ENCODE assay signal across 15 cellular contexts in the genomic region with DNA sequence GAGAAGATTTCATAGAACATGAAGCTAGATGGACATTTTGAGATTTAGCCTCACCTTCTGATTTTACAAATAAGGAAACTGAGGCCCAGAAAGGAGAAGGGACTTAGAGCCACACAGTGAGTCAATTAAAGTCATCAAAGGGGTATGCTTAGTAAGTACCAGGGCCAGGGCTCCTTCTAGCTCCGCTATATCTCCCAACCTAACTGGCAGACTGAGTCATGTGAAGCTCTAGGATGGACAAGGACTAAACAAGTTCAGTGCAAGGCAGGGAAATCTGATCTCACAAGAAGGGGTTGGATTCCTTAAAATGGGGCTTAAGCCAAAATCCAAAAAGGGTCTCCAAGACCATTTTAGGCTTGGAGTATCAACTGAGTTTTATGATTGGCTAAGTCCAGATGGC.
DNase-seq lines count a peak whose midpoint lies in the region; FAIRE-seq and TF ChIP-seq lines count a peak whose summit lies in the region.
"Had no signal": no experiment of that assay in that cellular context is flagged by ENCODE, and none has a peak within 500 bp of the region (broad histone marks: within the 10 kb centered on the region; RNA-seq: fewer than 3 reads in every experiment).

No MANE protein-coding gene starts in this region.

- H3K4me1 ChIP-seq in transverse colon (peaks cover 0 to 15% (median 3%) of the 10 kb centered on the region in 4 donors), small intestine (ENCODE audit: control insufficient read depth in 2 of 2, insufficient read depth in 1 of 2, low read depth in 1 of 2, low read length in 1 of 2) (peaks cover 0 to 3% of the 10 kb centered on the region in 2 donors)

- H3K4me3 ChIP-seq in transverse colon (no peak overlapping the region), small intestine (ENCODE audit: low read depth in 1 of 2, low read length in 2 of 2) (no peak overlapping the region)
- H3K4me3 ChIP-seq: PC-9 had no signal

- WGBS in transverse colon (ENCODE audit: low coverage in 1 of 2), 2 donors, result 88% methylated on average over 1 of the region's 1 CpG; no CpG with 5 or more reads in 1 of the 2 donors
- 77 to 100% (median 93%) methylated on average over 1 of the region's 1 CpG for WGBS in small intestine, 3 donors

- H3K27me3 ChIP-seq in transverse colon (no peaks in the 10 kb centered on the region), small intestine (ENCODE audit: control insufficient read depth in 2 of 2, insufficient read depth in 2 of 2, low read length in 2 of 2) (no peaks in the 10 kb centered on the region)

- H3K9me3 Mint-ChIP-seq in HFFc6, result no peaks in the 10 kb centered on the region
- no peaks in the 10 kb centered on the region for H3K9me3 Mint-ChIP-seq in brain
- H3K9me3 Mint-ChIP-seq in mesothelial cell of epicardium, result no peaks in the 10 kb centered on the region
- H3K9me3 Mint-ChIP-seq: activated T-helper 1 cell treated with anti-CD3 and anti-CD28 coated beads, Interleukin-12 subunit alpha, Interleukin-12 subunit beta, Interleukin-2, Interleukin-4 antibody, amounts not matched to agents 30 ng/mL and 10 ng/mL and 1 ng/mL, durations not matched to agents 14 hours and 24 hours and 36 hours; memory B cell had no signal

- TF ChIP-seq POLR2A in transverse colon (IDR thresholded peaks at IDR 0.05), result no peak

- H3K4me3 Mint-ChIP-seq in HFFc6 (no peak overlapping the region), brain (peak overlapping the region in 1 of 5 experiments; percentile 52), mesothelial cell of epicardium (no peak overlapping the region)
- H3K4me3 Mint-ChIP-seq: activated CD4-positive, alpha-beta T cell treated with anti-CD3 and anti-CD28 coated beads, Interleukin-2, amount 10 ng/mL, durations not matched to agents 24 days and 14 days; activated T-helper 1 cell treated with anti-CD3 and anti-CD28 coated beads, Interleukin-12 subunit alpha, Interleukin-12 subunit beta, Interleukin-2, Interleukin-4 antibody, amounts not matched to agents 30 ng/mL and 10 ng/mL and 1 ng/mL, durations not matched to agents 14 hours and 24 hours and 36 hours; memory B cell had no signal

- peak overlapping the region; percentile 97 for H3K27ac Mint-ChIP-seq in HFFc6
- peak overlapping the region in 3 of 5 experiments; percentile 81 to 97 (median 82) for H3K27ac Mint-ChIP-seq in brain
- peak overlapping the region; percentile 92 for H3K27ac Mint-ChIP-seq in mesothelial cell of epicardium
- H3K27ac Mint-ChIP-seq: activated CD4-positive, alpha-beta T cell treated with anti-CD3 and anti-CD28 coated beads, Interleukin-2, amount 10 ng/mL, durations not matched to agents 24 days and 14 days; activated T-helper 1 cell treated with anti-CD3 and anti-CD28 coated beads, Interleukin-12 subunit alpha, Interleukin-12 subunit beta, Interleukin-2, Interleukin-4 antibody, amounts not matched to agents 30 ng/mL and 10 ng/mL and 1 ng/mL, durations not matched to agents 14 hours and 24 hours and 36 hours; progenitor cell of endocrine pancreas had no signal

- in situ Hi-C loops in transverse colon (cut with MboI; ENCODE audit: low pct_ligation_motif_present in 1 of 4, low pct_unique_long_range_greater_than_20kb in 1 of 4, low sequenced_read_pairs in 3 of 4), result loop anchor here in 1 of 4 donors (10.0 kb wide), 1 partner anchor 219 kb away; a partner anchor contains a TSS

- H3K9me3 ChIP-seq in transverse colon (no peaks in the 10 kb centered on the region), small intestine (ENCODE audit: control insufficient read depth, low read depth) (no peaks in the 10 kb centered on the region)

- DNase-seq in HFFc6, result peak; percentile 38
- DNase-seq in mesothelial cell of epicardium (ENCODE audit: low spot score in 2 of 2, unreplicated experiment in 2 of 2), result no peak
- no peak for DNase-seq in transverse colon
- DNase-seq in NCI-H2029 treated with DMSO at 0.1 percent for 48 hours (lab: John Stamatoyannopoulos, UW), result no peak
- DNase-seq in cerebellar nuclear complex (lab: John Stamatoyannopoulos, UW), result no peak
- DNase-seq in small intestine, result no peak
- DNase-seq: activated CD4-positive, alpha-beta T cell treated with anti-CD3 and anti-CD28 coated beads, Interleukin-2, amount 10 ng/mL, durations not matched to agents 24 days and 14 days; NCI-H345; stimulated activated CD4-positive, alpha-beta T cell treated with anti-CD3 and anti-CD28 coated beads, Interleukin-4, amount 100 ng/mL, for 1 hour; stimulated activated naive CD4-positive, alpha-beta T cell treated with Interleukin-2 at 50 U/mL for 16 hours had no signal

- no peak for FAIRE-seq in small intestine (lab: Jason Lieb, UNC)

- no peak for TF ChIP-seq EP300 in transverse colon (IDR thresholded peaks at IDR 0.05; ENCODE audit: low read depth)

- H3K27ac ChIP-seq in transverse colon (peak overlapping the region; percentile 49 to 72 (median 56)), small intestine (ENCODE audit: low read depth in 1 of 2, low read length in 1 of 2) (peak overlapping the region in 1 of 2 donors; percentile 41)
- H3K27ac ChIP-seq: PC-9 had no signal

- H3K36me3 ChIP-seq in transverse colon (no peaks in the 10 kb centered on the region), small intestine (ENCODE audit: control insufficient read depth in 2 of 2, insufficient read depth in 2 of 2, low read length in 2 of 2) (no peaks in the 10 kb centered on the region)

- 0 out of 2 replicates have a peak, but pooled peaks cover 4% of the 10 kb centered on the region for H3K36me3 Mint-ChIP-seq in HFFc6 (ENCODE audit: low read depth)
- H3K36me3 Mint-ChIP-seq in brain, result no peaks in the 10 kb centered on the region
- no peaks in the 10 kb centered on the region for H3K36me3 Mint-ChIP-seq in mesothelial cell of epicardium
- H3K36me3 Mint-ChIP-seq: memory B cell had no signal

- H3K4me1 Mint-ChIP-seq in HFFc6 (ENCODE audit: low read depth), result peaks cover 94% of the 10 kb centered on the region
- peaks cover 96% of the 10 kb centered on the region for H3K4me1 Mint-ChIP-seq in brain
- H3K4me1 Mint-ChIP-seq in mesothelial cell of epicardium, result peaks cover 33% of the 10 kb centered on the region

- intact Hi-C loops in transverse colon (cut with DNase I; ENCODE audit: low total_unique reads), result no loop called here

- H3K27me3 Mint-ChIP-seq in HFFc6 (ENCODE audit: insufficient read depth) (no peaks in the 10 kb centered on the region; the same call in 1 of the 2 replicates), brain (peaks cover 3% of the 10 kb centered on the region), mesothelial cell of epicardium (ENCODE audit: low read depth) (no peaks in the 10 kb centered on the region)
- H3K27me3 Mint-ChIP-seq: memory B cell had no signal

- TF ChIP-seq CTCF in HFFc6 (IDR thresholded peaks at IDR 0.05), result no peak
- no peak for TF ChIP-seq CTCF in brain (conservative IDR thresholded peaks at IDR 0.05)
- TF ChIP-seq CTCF in mesothelial cell of epicardium (IDR thresholded peaks at IDR 0.05; ENCODE audit: unreplicated experiment), result no peak
- TF ChIP-seq CTCF in transverse colon (IDR thresholded peaks at IDR 0.05), result no peak
